ENCODE assay signal across 20 cellular contexts in the genomic region with DNA sequence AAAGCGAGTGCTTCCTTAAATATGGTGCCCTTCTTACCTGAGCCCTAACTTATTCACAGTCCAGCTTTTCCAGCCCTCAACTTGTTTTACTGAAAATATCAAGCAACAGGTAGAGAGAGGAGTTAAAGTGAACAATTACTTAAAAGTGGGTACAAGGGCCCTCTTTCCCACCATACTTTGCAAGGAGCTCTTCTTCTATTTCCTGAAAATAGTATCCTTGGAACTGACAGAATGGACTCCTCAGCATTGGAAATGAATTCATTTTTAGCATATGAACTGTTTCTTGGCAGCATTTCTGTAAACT.
"Had no signal": no experiment of that assay in that cellular context is flagged by ENCODE, and none has a peak within 500 bp of the region (broad histone marks: within the 10 kb centered on the region; RNA-seq: fewer than 3 reads in every experiment).

No MANE protein-coding gene starts in this region.

- H3K9me3 Mint-ChIP-seq: activated CD4-positive, alpha-beta T cell treated with anti-CD3 and anti-CD28 coated beads, Interleukin-2, amount 10 ng/mL, durations not matched to agents 24 days and 14 days; activated CD8-positive, alpha-beta T cell treated with anti-CD3 and anti-CD28 coated beads for 36 hours; activated naive CD4-positive, alpha-beta T cell treated with anti-CD3 and anti-CD28 coated beads, Interleukin-2, amount 10 ng/mL, durations not matched to agents 7 days and 5 days; activated T-cell treated with anti-CD3 and anti-CD28 coated beads, Interleukin-2, amount 50 U/mL, for 24 hours; nephron progenitor cell had no signal

- H3K27ac Mint-ChIP-seq: activated CD8-positive, alpha-beta T cell treated with anti-CD3 and anti-CD28 coated beads for 36 hours; activated naive CD4-positive, alpha-beta T cell treated with anti-CD3 and anti-CD28 coated beads, Interleukin-2, amount 10 ng/mL, durations not matched to agents 7 days and 5 days; activated T-cell treated with anti-CD3 and anti-CD28 coated beads, Interleukin-2, amount 50 U/mL, for 24 hours; nephron progenitor cell had no signal

- H3K9me3 ChIP-seq: prostate gland, stomach had no signal

- H3K4me3 Mint-ChIP-seq: activated CD4-positive, alpha-beta T cell treated with anti-CD3 and anti-CD28 coated beads, Interleukin-2, amount 10 ng/mL, durations not matched to agents 24 days and 14 days; activated CD8-positive, alpha-beta T cell treated with anti-CD3 and anti-CD28 coated beads for 36 hours; activated naive CD4-positive, alpha-beta T cell treated with anti-CD3 and anti-CD28 coated beads, Interleukin-2, amount 10 ng/mL, durations not matched to agents 7 days and 5 days; activated T-cell treated with anti-CD3 and anti-CD28 coated beads, Interleukin-2, amount 50 U/mL, for 24 hours; nephron progenitor cell had no signal

- H3K27me3 ChIP-seq: brain microvascular endothelial cell had no signal

- H3K4me1 ChIP-seq: prostate gland had no signal

- H3K4me3 ChIP-seq: lung, prostate gland, stomach had no signal

- H3K27ac ChIP-seq: brain microvascular endothelial cell, prostate gland had no signal

- H3K36me3 ChIP-seq: brain microvascular endothelial cell, prostate gland, stomach had no signal

- H3K36me3 Mint-ChIP-seq: activated naive CD4-positive, alpha-beta T cell treated with anti-CD3 and anti-CD28 coated beads, Interleukin-2, amount 10 ng/mL, durations not matched to agents 7 days and 5 days had no signal

- DNase-seq: activated CD4-positive, alpha-beta T cell treated with anti-CD3 and anti-CD28 coated beads, Interleukin-2, amount 10 ng/mL, durations not matched to agents 24 days and 14 days; activated CD8-positive, alpha-beta T cell treated with anti-CD3 and anti-CD28 coated beads for 36 hours; activated effector memory CD4-positive, alpha-beta T cell treated with Interleukin-2 at 50 U/mL for 16 hours; activated naive CD4-positive, alpha-beta T cell treated with anti-CD3 and anti-CD28 coated beads, Interleukin-2, amount 10 ng/mL, durations not matched to agents 7 days and 5 days; activated T-cell treated with anti-CD3 and anti-CD28 coated beads, Interleukin-2, amount 50 U/mL, for 24 hours; aorta; brain microvascular endothelial cell; cerebellar nuclear complex; cortex of kidney; effector CD4-positive, alpha-beta T cell; midbrain; nephron progenitor cell; occipital lobe; right cardiac atrium; stimulated activated CD4-positive, alpha-beta T cell treated with anti-CD3 and anti-CD28 coated beads, Interleukin-2, amount 100 ng/mL, for 24 hours; T-helper 1 cell; T1000 had no signal
